1 cellular context compared by ENCODE assay signal in the genomic region with DNA sequence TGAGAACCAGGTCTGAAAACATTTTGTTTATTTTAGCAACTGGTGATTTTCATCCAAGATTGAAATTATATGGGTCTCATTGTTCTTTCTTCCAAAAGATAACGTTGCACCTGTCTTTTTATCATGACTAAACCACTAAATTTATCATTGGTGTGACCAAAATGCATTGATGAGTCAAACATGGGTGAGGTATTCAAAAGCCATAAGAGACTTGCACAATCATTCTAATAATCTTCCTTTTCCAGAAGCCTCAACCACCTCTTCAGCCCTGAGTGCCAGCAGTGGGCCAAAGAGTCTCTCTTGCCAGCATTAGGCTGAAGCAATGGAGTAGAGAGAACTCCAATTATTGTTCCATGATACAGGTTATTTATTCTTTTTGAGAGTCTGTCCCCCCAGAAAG.
TF ChIP-seq lines count a peak whose summit lies in the region.

No MANE protein-coding gene starts in this region.

TF ChIP-seq in HepG2, 621 proteins besides CTCF, POLR2A, EP300 and RAD21 (continued from another document):
- TF ChIP-seq, protein P1, sequence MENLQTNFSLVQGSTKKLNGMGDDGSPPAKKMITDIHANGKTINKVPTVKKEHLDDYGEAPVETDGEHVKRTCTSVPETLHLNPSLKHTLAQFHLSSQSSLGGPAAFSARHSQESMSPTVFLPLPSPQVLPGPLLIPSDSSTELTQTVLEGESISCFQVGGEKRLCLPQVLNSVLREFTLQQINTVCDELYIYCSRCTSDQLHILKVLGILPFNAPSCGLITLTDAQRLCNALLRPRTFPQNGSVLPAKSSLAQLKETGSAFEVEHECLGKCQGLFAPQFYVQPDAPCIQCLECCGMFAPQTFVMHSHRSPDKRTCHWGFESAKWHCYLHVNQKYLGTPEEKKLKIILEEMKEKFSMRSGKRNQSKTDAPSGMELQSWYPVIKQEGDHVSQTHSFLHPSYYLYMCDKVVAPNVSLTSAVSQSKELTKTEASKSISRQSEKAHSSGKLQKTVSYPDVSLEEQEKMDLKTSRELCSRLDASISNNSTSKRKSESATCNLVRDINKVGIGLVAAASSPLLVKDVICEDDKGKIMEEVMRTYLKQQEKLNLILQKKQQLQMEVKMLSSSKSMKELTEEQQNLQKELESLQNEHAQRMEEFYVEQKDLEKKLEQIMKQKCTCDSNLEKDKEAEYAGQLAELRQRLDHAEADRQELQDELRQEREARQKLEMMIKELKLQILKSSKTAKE (CRISPR knock-in tag; IDR thresholded peaks at IDR 0.05; ENCODE audit: borderline replicate concordance), result no peak
- no peak for TF ChIP-seq ARNT (IDR thresholded peaks at IDR 0.05)
- no peak for TF ChIP-seq ZNF781 (CRISPR knock-in tag; IDR thresholded peaks at IDR 0.05; ENCODE audit: borderline replicate concordance, not compliant biosample characterization)
- TF ChIP-seq YEATS2 (CRISPR knock-in tag; IDR thresholded peaks at IDR 0.05; ENCODE audit: borderline replicate concordance), result no peak
- TF ChIP-seq, protein P2, sequence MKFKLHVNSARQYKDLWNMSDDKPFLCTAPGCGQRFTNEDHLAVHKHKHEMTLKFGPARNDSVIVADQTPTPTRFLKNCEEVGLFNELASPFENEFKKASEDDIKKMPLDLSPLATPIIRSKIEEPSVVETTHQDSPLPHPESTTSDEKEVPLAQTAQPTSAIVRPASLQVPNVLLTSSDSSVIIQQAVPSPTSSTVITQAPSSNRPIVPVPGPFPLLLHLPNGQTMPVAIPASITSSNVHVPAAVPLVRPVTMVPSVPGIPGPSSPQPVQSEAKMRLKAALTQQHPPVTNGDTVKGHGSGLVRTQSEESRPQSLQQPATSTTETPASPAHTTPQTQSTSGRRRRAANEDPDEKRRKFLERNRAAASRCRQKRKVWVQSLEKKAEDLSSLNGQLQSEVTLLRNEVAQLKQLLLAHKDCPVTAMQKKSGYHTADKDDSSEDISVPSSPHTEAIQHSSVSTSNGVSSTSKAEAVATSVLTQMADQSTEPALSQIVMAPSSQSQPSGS (CRISPR knock-in tag; IDR thresholded peaks at IDR 0.05), result no peak
- no peak for TF ChIP-seq ZNF337 (CRISPR knock-in tag; IDR thresholded peaks at IDR 0.05; ENCODE audit: borderline replicate concordance, low read depth)
- TF ChIP-seq RBFOX2 (IDR thresholded peaks at IDR 0.05; ENCODE audit: low read depth, low read length), result no peak
- no peak for TF ChIP-seq ZNF3 (CRISPR knock-in tag; IDR thresholded peaks at IDR 0.05)
- TF ChIP-seq MAF1 (CRISPR knock-in tag; IDR thresholded peaks at IDR 0.05; ENCODE audit: borderline replicate concordance), result no peak
- TF ChIP-seq RFX5 (IDR thresholded peaks at IDR 0.05; ENCODE audit: low read depth, low read length), result no peak
- no peak for TF ChIP-seq STAT5B (CRISPR knock-in tag; IDR thresholded peaks at IDR 0.05)
- no peak for TF ChIP-seq ZNF33A (CRISPR knock-in tag; IDR thresholded peaks at IDR 0.05; ENCODE audit: borderline replicate concordance)
TF ChIP-seq in HepG2: peak in this region for 0.
